In the genomic region with DNA sequence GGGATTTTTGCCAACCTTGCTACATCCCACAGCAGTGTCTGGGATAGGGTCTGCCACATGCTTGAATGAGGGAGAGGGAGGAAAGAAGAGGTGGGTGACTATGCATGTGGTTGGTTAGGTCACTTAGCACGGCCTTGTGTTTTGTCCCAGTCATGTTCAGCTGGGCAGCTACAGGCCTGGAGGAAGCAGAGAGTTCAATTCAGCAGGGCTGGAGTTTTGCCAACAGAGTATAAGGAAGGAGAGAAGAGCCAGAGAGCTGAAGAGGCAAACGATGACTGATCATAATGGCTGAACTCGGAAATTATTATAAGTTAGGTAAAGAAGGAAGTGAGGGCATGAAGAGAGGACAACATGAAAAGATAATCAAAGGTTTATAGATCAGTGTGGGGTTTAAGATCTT, we compare ENCODE assay signal across 26 cellular contexts.
A peak's percentile ranks its signal among the peaks of the same experiment; 100 is the strongest.
DNase-seq lines count a peak whose midpoint lies in the region; ATAC-seq and TF ChIP-seq lines count a peak whose summit lies in the region.
"Had no signal": no experiment of that assay in that cellular context is flagged by ENCODE, and none has a peak within 500 bp of the region (broad histone marks: within the 10 kb centered on the region; RNA-seq: fewer than 3 reads in every experiment).

No MANE protein-coding gene starts in this region.

- no peak overlapping the region for H3K4me3 Mint-ChIP-seq in naive thymus-derived CD8-positive, alpha-beta T cell
- H3K4me3 Mint-ChIP-seq: activated naive CD8-positive, alpha-beta T cell treated with anti-CD3 and anti-CD28 coated beads, Interleukin-2, amount 10 ng/mL, durations not matched to agents 7 days and 5 days; CD4-positive, alpha-beta memory T cell; HFFc6; nephron; stimulated activated memory B cell treated with anti-CD40 and anti-IgM and Interleukin-4, amounts not matched to agents 10 μg/mL and 1 μg/mL and 100 μg/mL, for 72 hours; T-helper 17 cell had no signal

- no peaks in the 10 kb centered on the region for H3K4me1 Mint-ChIP-seq in naive thymus-derived CD8-positive, alpha-beta T cell
- H3K4me1 Mint-ChIP-seq: activated naive CD8-positive, alpha-beta T cell treated with anti-CD3 and anti-CD28 coated beads, Interleukin-2, amount 10 ng/mL, durations not matched to agents 7 days and 5 days; CD4-positive, alpha-beta memory T cell; nephron; stimulated activated memory B cell treated with anti-CD40 and anti-IgM and Interleukin-4, amounts not matched to agents 10 μg/mL and 1 μg/mL and 100 μg/mL, for 72 hours; T-helper 17 cell had no signal

- no peak overlapping the region for H3K27ac Mint-ChIP-seq in naive thymus-derived CD8-positive, alpha-beta T cell
- H3K27ac Mint-ChIP-seq: activated naive CD8-positive, alpha-beta T cell treated with anti-CD3 and anti-CD28 coated beads, Interleukin-2, amount 10 ng/mL, durations not matched to agents 7 days and 5 days; CD4-positive, alpha-beta memory T cell; HFFc6; nephron; stimulated activated memory B cell treated with anti-CD40 and anti-IgM and Interleukin-4, amounts not matched to agents 10 μg/mL and 1 μg/mL and 100 μg/mL, for 72 hours; T-helper 17 cell had no signal

- H3K4me3 ChIP-seq in fibroblast of the aortic adventitia (ENCODE audit: low read depth, low read length) = no peak overlapping the region
- H3K4me3 ChIP-seq: esophagus muscularis mucosa, gastroesophageal sphincter, SJCRH30, thoracic aorta had no signal

- TF ChIP-seq CTCF in fibroblast of the aortic adventitia (IDR thresholded peaks at IDR 0.05; ENCODE audit: insufficient read depth, low read length) = no peak

- H3K36me3 Mint-ChIP-seq in naive thymus-derived CD8-positive, alpha-beta T cell = no peaks in the 10 kb centered on the region
- H3K36me3 Mint-ChIP-seq: activated naive CD8-positive, alpha-beta T cell treated with anti-CD3 and anti-CD28 coated beads, Interleukin-2, amount 10 ng/mL, durations not matched to agents 7 days and 5 days; CD4-positive, alpha-beta memory T cell; stimulated activated memory B cell treated with anti-CD40 and anti-IgM and Interleukin-4, amounts not matched to agents 10 μg/mL and 1 μg/mL and 100 μg/mL, for 72 hours had no signal

- no peak for ATAC-seq in SK-N-SH treated with all-trans-retinoic acid at 6 μM for 48 hours
- ATAC-seq in naive thymus-derived CD8-positive, alpha-beta T cell = no peak
- ATAC-seq: gastroesophageal sphincter; Panc1; stimulated activated memory B cell treated with anti-CD40 and anti-IgM and Interleukin-4, amounts not matched to agents 10 μg/mL and 1 μg/mL and 100 μg/mL, for 72 hours; T-helper 17 cell had no signal

- no peaks in the 10 kb centered on the region for H3K9me3 Mint-ChIP-seq in naive thymus-derived CD8-positive, alpha-beta T cell
- H3K9me3 Mint-ChIP-seq: activated naive CD8-positive, alpha-beta T cell treated with anti-CD3 and anti-CD28 coated beads, Interleukin-2, amount 10 ng/mL, durations not matched to agents 7 days and 5 days; nephron; stimulated activated memory B cell treated with anti-CD40 and anti-IgM and Interleukin-4, amounts not matched to agents 10 μg/mL and 1 μg/mL and 100 μg/mL, for 72 hours had no signal

- DNase-seq in HT-29 (ENCODE audit: low spot score) (peak; percentile 19), UCSD-AML1 (lab: John Stamatoyannopoulos, UW; ENCODE audit: unreplicated experiment) (peak; percentile 39), fibroblast of the aortic adventitia (ENCODE audit: low read depth) (peak; percentile 3), renal cortical epithelial cell (ENCODE audit: low read depth) (peak; percentile 53), NCI-H526 (lab: John Stamatoyannopoulos, UW) (no peak)
- no peak for DNase-seq in naive thymus-derived CD8-positive, alpha-beta T cell
- DNase-seq: activated CD4-positive, alpha-beta T cell treated with anti-CD3 and anti-CD28 coated beads, Interleukin-2, amount 50 U/mL, for 48 hours; activated CD8-positive, alpha-beta memory T cell treated with anti-CD3 and anti-CD28 coated beads, Interleukin-2, amount 50 U/mL, for 48 hours; activated naive CD8-positive, alpha-beta T cell treated with anti-CD3 and anti-CD28 coated beads, Interleukin-2, amount 10 ng/mL, durations not matched to agents 7 days and 5 days; CD4-positive, alpha-beta memory T cell; DMS79 treated with DMSO at 0.1 percent for 48 hours; effector memory CD4-positive, alpha-beta T cell; HFFc6; NCI-H187; NCI-H226; posterior cingulate gyrus; stimulated activated CD4-positive, alpha-beta T cell treated with anti-CD3 and anti-CD28 coated beads, Interleukin-1b, Interleukin-23, amount 100 ng/mL, for 48 hours; T-helper 17 cell had no signal

- H3K27me3 Mint-ChIP-seq in naive thymus-derived CD8-positive, alpha-beta T cell = peaks cover 7 to 58% (median 20%) of the 10 kb centered on the region in 5 donors
- H3K27me3 Mint-ChIP-seq: activated naive CD8-positive, alpha-beta T cell treated with anti-CD3 and anti-CD28 coated beads, Interleukin-2, amount 10 ng/mL, durations not matched to agents 7 days and 5 days; T-helper 17 cell had no signal

- POLR2A ChIA-PET in naive thymus-derived CD8-positive, alpha-beta T cell (lab: Charles Lee) = no interaction called here

TF ChIP-seq in SK-N-SH treated with all-trans-retinoic acid at 6 μM for 48 hours, 23 proteins besides CTCF, POLR2A, EP300 and RAD21:
- no peak for TF ChIP-seq SNAI2 (CRISPR knock-in tag; IDR thresholded peaks at IDR 0.05)
- TF ChIP-seq ARNTL (CRISPR knock-in tag; IDR thresholded peaks at IDR 0.05; ENCODE audit: borderline replicate concordance, low read depth) = no peak
- TF ChIP-seq TCF4 (CRISPR knock-in tag; IDR thresholded peaks at IDR 0.05; ENCODE audit: borderline replicate concordance) = no peak
- TF ChIP-seq, protein P1, sequence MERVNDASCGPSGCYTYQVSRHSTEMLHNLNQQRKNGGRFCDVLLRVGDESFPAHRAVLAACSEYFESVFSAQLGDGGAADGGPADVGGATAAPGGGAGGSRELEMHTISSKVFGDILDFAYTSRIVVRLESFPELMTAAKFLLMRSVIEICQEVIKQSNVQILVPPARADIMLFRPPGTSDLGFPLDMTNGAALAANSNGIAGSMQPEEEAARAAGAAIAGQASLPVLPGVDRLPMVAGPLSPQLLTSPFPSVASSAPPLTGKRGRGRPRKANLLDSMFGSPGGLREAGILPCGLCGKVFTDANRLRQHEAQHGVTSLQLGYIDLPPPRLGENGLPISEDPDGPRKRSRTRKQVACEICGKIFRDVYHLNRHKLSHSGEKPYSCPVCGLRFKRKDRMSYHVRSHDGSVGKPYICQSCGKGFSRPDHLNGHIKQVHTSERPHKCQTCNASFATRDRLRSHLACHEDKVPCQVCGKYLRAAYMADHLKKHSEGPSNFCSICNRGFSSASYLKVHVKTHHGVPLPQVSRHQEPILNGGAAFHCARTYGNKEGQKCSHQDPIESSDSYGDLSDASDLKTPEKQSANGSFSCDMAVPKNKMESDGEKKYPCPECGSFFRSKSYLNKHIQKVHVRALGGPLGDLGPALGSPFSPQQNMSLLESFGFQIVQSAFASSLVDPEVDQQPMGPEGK (CRISPR knock-in tag; IDR thresholded peaks at IDR 0.05; ENCODE audit: borderline replicate concordance) = no peak
- TF ChIP-seq ZNF8 (CRISPR knock-in tag; IDR thresholded peaks at IDR 0.05) = no peak
- TF ChIP-seq, protein P2, sequence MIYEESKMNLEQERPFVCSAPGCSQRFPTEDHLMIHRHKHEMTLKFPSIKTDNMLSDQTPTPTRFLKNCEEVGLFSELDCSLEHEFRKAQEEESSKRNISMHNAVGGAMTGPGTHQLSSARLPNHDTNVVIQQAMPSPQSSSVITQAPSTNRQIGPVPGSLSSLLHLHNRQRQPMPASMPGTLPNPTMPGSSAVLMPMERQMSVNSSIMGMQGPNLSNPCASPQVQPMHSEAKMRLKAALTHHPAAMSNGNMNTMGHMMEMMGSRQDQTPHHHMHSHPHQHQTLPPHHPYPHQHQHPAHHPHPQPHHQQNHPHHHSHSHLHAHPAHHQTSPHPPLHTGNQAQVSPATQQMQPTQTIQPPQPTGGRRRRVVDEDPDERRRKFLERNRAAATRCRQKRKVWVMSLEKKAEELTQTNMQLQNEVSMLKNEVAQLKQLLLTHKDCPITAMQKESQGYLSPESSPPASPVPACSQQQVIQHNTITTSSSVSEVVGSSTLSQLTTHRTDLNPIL (CRISPR knock-in tag; IDR thresholded peaks at IDR 0.05; ENCODE audit: low read depth) = no peak
TF ChIP-seq in SK-N-SH treated with all-trans-retinoic acid at 6 μM for 48 hours: peak in this region for 0.

Comparison
In these comparisons a context has a peak if more than half of its experiments do, and no peak if none do; other contexts are left out.
1. DNase-seq: peak in HT-29 (single experiment), UCSD-AML1 (single experiment), fibroblast of the aortic adventitia (single experiment) and renal cortical epithelial cell (single experiment); none in naive thymus-derived CD8-positive, alpha-beta T cell (0 of 10) and NCI-H526 (0 of 2).